Comparison of ENCODE assay signal across 9 cellular contexts in the genomic region with DNA sequence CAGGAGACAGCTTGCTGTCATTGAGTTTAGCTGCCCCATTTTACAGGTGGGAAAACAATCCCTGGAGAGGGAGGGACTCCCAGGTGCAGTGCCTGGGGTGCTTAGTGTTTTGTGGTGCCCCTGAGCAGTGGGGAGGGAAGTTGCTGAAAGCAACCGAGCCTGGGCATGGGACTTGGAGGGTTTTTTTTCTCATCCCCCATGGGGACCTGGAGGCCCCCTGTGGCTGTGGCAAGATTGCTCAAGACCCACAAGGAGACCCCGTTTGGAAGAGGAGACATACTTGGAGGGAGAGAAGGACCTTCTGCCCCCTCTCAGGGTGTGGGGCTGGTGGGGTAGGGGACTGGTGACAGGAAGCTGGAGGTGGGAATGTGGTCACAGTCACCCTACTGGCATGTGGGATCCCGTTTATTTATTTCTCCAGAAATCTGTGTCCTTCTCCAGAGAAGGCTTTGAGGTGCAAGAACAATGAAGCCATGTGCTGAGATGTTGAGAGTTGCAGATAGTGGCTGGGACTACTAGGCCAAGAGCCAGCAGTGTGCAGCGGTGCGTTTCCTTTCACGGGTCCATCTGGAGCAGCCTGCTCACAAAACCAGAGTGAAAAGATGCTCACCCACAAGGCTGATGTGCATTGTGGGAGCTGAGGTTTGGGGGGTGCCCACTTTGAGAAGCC. TPM values are rescaled to one million over a fixed set of nuclear protein-coding genes. Genes with fewer than 3 reads are reported as not detected.
DNase-seq lines count a peak whose midpoint lies in the region; ATAC-seq and TF ChIP-seq lines count a peak whose summit lies in the region.
"Had no signal": no experiment of that assay in that cellular context is flagged by ENCODE, and none has a peak within 500 bp of the region (broad histone marks: within the 10 kb centered on the region; RNA-seq: fewer than 3 reads in every experiment).

No MANE protein-coding gene starts in this region.

- no peaks in the 10 kb centered on the region for H3K27me3 ChIP-seq in right atrium auricular region

- peak; percentile 18 for DNase-seq in COLO668 (lab: John Stamatoyannopoulos, UW; ENCODE audit: unreplicated experiment)
- DNase-seq in NCI-H69 (lab: John Stamatoyannopoulos, UW) = peak; percentile 71
- DNase-seq in right atrium auricular region (ENCODE audit: low spot score) = no peak
- no peak for DNase-seq in activated naive CD4-positive, alpha-beta T cell (lab: John Stamatoyannopoulos, UW)
- DNase-seq in hippocampal formation (lab: John Stamatoyannopoulos, UW) = no peak
- DNase-seq in LoVo (ENCODE audit: low spot score) = no peak
- DNase-seq: NCI-H1048 had no signal

- ATAC-seq in GM21529 (IDR thresholded peaks at IDR 0.05; ENCODE audit: unreplicated experiment) (peak; percentile 56), GM18520 (IDR thresholded peaks at IDR 0.05; ENCODE audit: unreplicated experiment) (no peak)

- peak overlapping the region; percentile 47 to 84 for H3K27ac ChIP-seq in right atrium auricular region

- H3K4me1 ChIP-seq in right atrium auricular region = peaks cover 0 to 100% of the 10 kb centered on the region in 2 donors

- TF ChIP-seq CTCF in right atrium auricular region (IDR thresholded peaks at IDR 0.05) = no peak

- no peak overlapping the region for H3K4me3 ChIP-seq in right atrium auricular region

- H3K36me3 ChIP-seq in right atrium auricular region = no peaks in the 10 kb centered on the region

- no peaks in the 10 kb centered on the region for H3K9me3 ChIP-seq in right atrium auricular region

RNA-seq across cellular contexts. Expression of a gene that starts 21.5 kb away (rescaled TPM):
- total RNA-seq in right atrium auricular region = 10 to 100 TPM; 59.3 to 71.0 TPM

Comparison
In these comparisons a context has a peak if more than half of its experiments do, and no peak if none do; other contexts are left out.
1. DNase-seq: peak in COLO668 (single experiment) and NCI-H69 (single experiment); none in right atrium auricular region (single experiment), activated naive CD4-positive, alpha-beta T cell (0 of 4), hippocampal formation (0 of 2) and LoVo (single experiment).